In the genomic region with DNA sequence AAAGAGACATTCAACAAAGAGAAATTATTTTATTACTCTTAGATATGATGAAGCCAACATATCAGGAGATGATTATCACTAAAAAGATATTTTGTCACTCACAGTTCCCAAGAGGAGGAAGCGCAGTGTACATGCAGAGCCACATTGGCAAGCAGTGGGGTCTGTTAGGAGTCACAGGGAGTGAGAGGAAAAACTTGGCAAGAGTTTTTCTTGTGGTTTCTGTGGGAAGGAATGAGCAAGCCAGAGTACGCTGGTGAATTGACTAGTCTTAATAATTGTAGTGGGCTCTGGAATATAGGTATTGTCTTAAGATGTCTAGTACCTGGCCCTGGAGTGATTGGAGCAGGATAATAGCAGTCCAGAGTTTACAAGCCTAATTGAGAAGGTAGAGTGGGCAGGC, we compare ENCODE assay signal across 27 cellular contexts.
DNase-seq lines count a peak whose midpoint lies in the region; ATAC-seq and TF ChIP-seq lines count a peak whose summit lies in the region.
"Had no signal": no experiment of that assay in that cellular context is flagged by ENCODE, and none has a peak within 500 bp of the region (broad histone marks: within the 10 kb centered on the region; RNA-seq: fewer than 3 reads in every experiment).

No MANE protein-coding gene starts in this region.

- H3K4me2 ChIP-seq in mesenchymal stem cell (ENCODE audit: low read length, poor library complexity, severe bottlenecking) (no peak overlapping the region), mesendoderm (ENCODE audit: low read length) (no peak overlapping the region)

- H3K27ac ChIP-seq in brain microvascular endothelial cell (no peak overlapping the region), mesenchymal stem cell (ENCODE audit: low read length, poor library complexity, severe bottlenecking) (no peak overlapping the region), mesendoderm (ENCODE audit: low read depth, low read length) (no peak overlapping the region)
- H3K27ac ChIP-seq: SJCRH30, tibial artery, WERI-Rb-1 had no signal

- H4K8ac ChIP-seq in mesenchymal stem cell (ENCODE audit: low read length) (no peak overlapping the region), mesendoderm (ENCODE audit: low read depth, low read length) (no peak overlapping the region)

- no peak overlapping the region for H2AFZ ChIP-seq in mesenchymal stem cell (ENCODE audit: low read depth, low read length)

- no peak overlapping the region for H4K5ac ChIP-seq in mesendoderm (ENCODE audit: low read length)

- H3K23ac ChIP-seq in mesenchymal stem cell (ENCODE audit: low read length in 2 of 2) (no peak overlapping the region), mesendoderm (ENCODE audit: low read length) (no peak overlapping the region)

- H2BK12ac ChIP-seq in mesenchymal stem cell (ENCODE audit: low read length in 2 of 2), result no peak overlapping the region

- no peaks in the 10 kb centered on the region for H3K79me2 ChIP-seq in mesendoderm (ENCODE audit: control insufficient read depth, insufficient read depth, low read length)

- H3K79me1 ChIP-seq in mesenchymal stem cell (replicated peaks; ENCODE audit: low read length, poor library complexity, severe bottlenecking), result no peaks in the 10 kb centered on the region
- H3K79me1 ChIP-seq in mesendoderm (ENCODE audit: low read length), result no peaks in the 10 kb centered on the region

- H3K4ac ChIP-seq in mesenchymal stem cell (ENCODE audit: low read depth in 1 of 2, low read length in 2 of 2) (no peak overlapping the region), mesendoderm (ENCODE audit: low read depth, low read length) (no peak overlapping the region)

- no peak for TF ChIP-seq CTCF in brain microvascular endothelial cell (IDR thresholded peaks at IDR 0.05; ENCODE audit: low read depth, low read length, missing control alignments)

- no peak overlapping the region for H3K14ac ChIP-seq in mesenchymal stem cell (ENCODE audit: low read length in 2 of 2)

- H3K18ac ChIP-seq in mesenchymal stem cell (ENCODE audit: low read depth in 1 of 2, low read length in 2 of 2) (no peak overlapping the region), mesendoderm (ENCODE audit: low read length) (no peak overlapping the region)

- in situ Hi-C loops in brain microvascular endothelial cell (cut with HindIII; ENCODE audit: low pct_ligation_motif_present, low sequenced_read_pairs), result no loop called here

- H2AK5ac ChIP-seq in mesenchymal stem cell (ENCODE audit: low read length, severe bottlenecking) (no peak overlapping the region), mesendoderm (ENCODE audit: low read length) (no peak overlapping the region)

- ATAC-seq in HG03571 (IDR thresholded peaks at IDR 0.05; ENCODE audit: unreplicated experiment), result no peak
- ATAC-seq: K562; naive thymus-derived CD8-positive, alpha-beta T cell; stimulated activated naive CD8-positive, alpha-beta T cell treated with anti-CD3 and anti-CD28 coated beads, Interleukin-15, Interleukin-2, amounts not matched to agents 100 U/mL and 50 U/mL, for 24 hours; T-helper 17 cell had no signal

- H3K4me3 ChIP-seq in brain microvascular endothelial cell (ENCODE audit: low read depth, low read length) (no peak overlapping the region), mesenchymal stem cell (ENCODE audit: insufficient read depth in 1 of 2, low read depth in 1 of 2, low read length in 2 of 2) (no peak overlapping the region), mesendoderm (ENCODE audit: low read length) (no peak overlapping the region)
- H3K4me3 ChIP-seq: HAP-1, K562, SJCRH30, tibial artery had no signal

- H3K56ac ChIP-seq in mesendoderm (ENCODE audit: low read length), result no peak overlapping the region

- H3K27me3 ChIP-seq in brain microvascular endothelial cell (replicated peaks) (no peaks in the 10 kb centered on the region), mesenchymal stem cell (ENCODE audit: control insufficient read depth in 1 of 2, insufficient read depth in 1 of 2, low read length in 2 of 2) (no peaks in the 10 kb centered on the region), mesendoderm (ENCODE audit: insufficient read depth, low read length, poor library complexity) (no peaks in the 10 kb centered on the region)
- H3K27me3 ChIP-seq: SJCRH30, tibial artery had no signal

- DNase-seq in HPDE6-E6E7 (ENCODE audit: extremely low spot score) (peak; percentile 6), RKO (ENCODE audit: low spot score) (peak; percentile 39), brain microvascular endothelial cell (peak; percentile 2), mesenchymal stem cell (peak; percentile 36), SKM-1 treated with dmso at 0.1 percent for 144 hours (lab: John Stamatoyannopoulos, UW; ENCODE audit: unreplicated experiment) (no peak), mesendoderm (no peak)
- no peak for DNase-seq in activated T-cell treated with anti-CD3 and anti-CD28 coated beads, Interleukin-2, amount 50 U/mL, for 1 hour
- DNase-seq: CD4-positive, CD25-positive, alpha-beta regulatory T cell; cerebellar nuclear complex; DMS 273 treated with DMSO at 0.1 percent for 48 hours; effector CD4-positive, alpha-beta T cell; erythroblast; GDM1; naive thymus-derived CD8-positive, alpha-beta T cell; NCI-H187 treated with DMSO at 0.1 percent for 48 hours; NCI-H2227 treated with DMSO at 0.1 percent for 48 hours; OCI-M1; retina; stimulated activated CD4-positive, alpha-beta T cell treated with anti-CD3 and anti-CD28 coated beads, Interleukin-4, amount 100 ng/mL, for 24 hours; stimulated activated naive CD8-positive, alpha-beta T cell treated with anti-CD3 and anti-CD28 coated beads, Interleukin-15, Interleukin-2, amounts not matched to agents 100 U/mL and 50 U/mL, for 24 hours; T-helper 17 cell; tibial artery; WERI-Rb-1 had no signal

- H3K36me3 ChIP-seq in brain microvascular endothelial cell (replicated peaks) (no peaks in the 10 kb centered on the region), mesenchymal stem cell (ENCODE audit: control insufficient read depth in 1 of 2, insufficient read depth in 2 of 2, low read depth in 1 of 2, low read length in 2 of 2) (no peaks in the 10 kb centered on the region), mesendoderm (ENCODE audit: control insufficient read depth, insufficient read depth, low read length) (no peaks in the 10 kb centered on the region)
- H3K36me3 ChIP-seq: HAP-1, SJCRH30, tibial artery, WERI-Rb-1 had no signal

- no peak overlapping the region for H2BK120ac ChIP-seq in mesenchymal stem cell (ENCODE audit: low read depth, low read length)
- H2BK120ac ChIP-seq in mesendoderm (ENCODE audit: low read depth, low read length), result no peak overlapping the region

- 74% methylated on average over 2 of the region's 2 CpGs for WGBS in mesenchymal stem cell
- no CpG with 5 or more reads among the region's 2 CpGs for WGBS in mesendoderm (ENCODE audit: extremely low coverage, insufficient coverage, low lambda C conversion rate)

- H3K4me1 ChIP-seq in mesenchymal stem cell (ENCODE audit: control insufficient read depth, insufficient read depth, low read depth, low read length) (no peaks in the 10 kb centered on the region), mesendoderm (ENCODE audit: control insufficient read depth, low read depth, low read length) (no peaks in the 10 kb centered on the region)
- H3K4me1 ChIP-seq: HAP-1, SJCRH30, tibial artery had no signal

- H3K9me3 ChIP-seq in mesenchymal stem cell (ENCODE audit: control insufficient read depth, low read length), result peaks cover 3% of the 10 kb centered on the region
- H3K9me3 ChIP-seq: HAP-1, SJCRH30, tibial artery had no signal

- no peak overlapping the region for H3K9ac ChIP-seq in mesenchymal stem cell (ENCODE audit: low read length)
- H3K9ac ChIP-seq in mesendoderm (ENCODE audit: low read length), result no peak overlapping the region

- no peak overlapping the region for H4K91ac ChIP-seq in mesenchymal stem cell (ENCODE audit: low read length)

- H2BK15ac ChIP-seq in mesenchymal stem cell (ENCODE audit: low read depth, poor library complexity, severe bottlenecking) (no peak overlapping the region), mesendoderm (replicated peaks; ENCODE audit: low read depth) (no peak overlapping the region)

- H2BK5ac ChIP-seq in mesenchymal stem cell (ENCODE audit: low read depth, low read length, poor library complexity, severe bottlenecking), result no peak overlapping the region
- H2BK5ac ChIP-seq in mesendoderm (ENCODE audit: low read length), result no peak overlapping the region

Comparison
In these comparisons a context has a peak if more than half of its experiments do, and no peak if none do; other contexts are left out.
1. DNase-seq: peak in HPDE6-E6E7 (single experiment), RKO (single experiment), brain microvascular endothelial cell (single experiment) and mesenchymal stem cell (single experiment); none in SKM-1 treated with dmso at 0.1 percent for 144 hours (single experiment), mesendoderm (single experiment) and activated T-cell treated with anti-CD3 and anti-CD28 coated beads, Interleukin-2, amount 50 U/mL, for 1 hour (single experiment).